ENCODE assay signal across 1 cellular context in the genomic region with DNA sequence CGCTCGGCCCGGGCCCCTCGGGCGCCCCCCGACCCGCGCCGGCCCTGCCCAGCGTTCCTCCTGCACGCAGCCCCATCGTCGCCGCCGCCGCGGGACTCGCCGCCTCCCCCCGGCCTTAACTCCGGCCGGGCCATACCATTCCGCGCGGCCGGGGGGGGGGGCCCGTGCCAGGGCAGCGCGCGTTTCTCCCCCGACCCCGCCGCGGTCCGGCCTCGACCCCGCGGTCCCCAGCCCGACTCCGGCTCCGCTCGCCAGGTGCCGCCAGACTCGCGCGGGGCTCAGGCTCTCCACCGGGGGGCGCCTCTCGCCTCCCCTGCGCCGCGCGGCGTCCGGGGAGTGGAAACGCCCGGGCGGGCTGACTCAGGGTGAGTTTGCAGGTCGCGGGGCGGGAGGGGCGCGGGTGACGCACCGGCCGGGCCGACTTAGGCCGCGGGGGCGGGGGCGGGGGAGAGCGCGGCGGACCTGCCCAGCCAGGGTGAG.
TF ChIP-seq lines count a peak whose summit lies in the region.

A gene (minus strand): TSS at position 91 of the 480 bp plus-strand sequence. CDS start 15 bp downstream, at position 76.

TF ChIP-seq in HEK293, 187 proteins besides CTCF, POLR2A, EP300 and RAD21 (continued from another document and continues in another):
- TF ChIP-seq, protein P1, sequence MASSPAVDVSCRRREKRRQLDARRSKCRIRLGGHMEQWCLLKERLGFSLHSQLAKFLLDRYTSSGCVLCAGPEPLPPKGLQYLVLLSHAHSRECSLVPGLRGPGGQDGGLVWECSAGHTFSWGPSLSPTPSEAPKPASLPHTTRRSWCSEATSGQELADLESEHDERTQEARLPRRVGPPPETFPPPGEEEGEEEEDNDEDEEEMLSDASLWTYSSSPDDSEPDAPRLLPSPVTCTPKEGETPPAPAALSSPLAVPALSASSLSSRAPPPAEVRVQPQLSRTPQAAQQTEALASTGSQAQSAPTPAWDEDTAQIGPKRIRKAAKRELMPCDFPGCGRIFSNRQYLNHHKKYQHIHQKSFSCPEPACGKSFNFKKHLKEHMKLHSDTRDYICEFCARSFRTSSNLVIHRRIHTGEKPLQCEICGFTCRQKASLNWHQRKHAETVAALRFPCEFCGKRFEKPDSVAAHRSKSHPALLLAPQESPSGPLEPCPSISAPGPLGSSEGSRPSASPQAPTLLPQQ (tag by site-specific recombination; IDR thresholded peaks at IDR 0.05): no peak; the same call in 1 of the 2 replicates
- TF ChIP-seq ZNF433 (tag by site-specific recombination; IDR thresholded peaks at IDR 0.05; ENCODE audit: low read depth) (no peak), ZNF558 (tag by site-specific recombination; IDR thresholded peaks at IDR 0.05) (no peak), ZNF184 (tag by site-specific recombination; IDR thresholded peaks at IDR 0.05) (peak; percentile 83), SALL2 (tag by site-specific recombination; IDR thresholded peaks at IDR 0.05; ENCODE audit: borderline replicate concordance) (no peak), ZNF221 (tag by site-specific recombination; IDR thresholded peaks at IDR 0.05; ENCODE audit: borderline replicate concordance) (no peak), ZNF157 (tag by site-specific recombination; IDR thresholded peaks at IDR 0.05) (no peak), GLIS1 (tag by site-specific recombination; IDR thresholded peaks at IDR 0.05) (no peak), BCL11B (tag by site-specific recombination; IDR thresholded peaks at IDR 0.05; ENCODE audit: low read depth) (no peak), ZNF202 (tag by site-specific recombination; IDR thresholded peaks at IDR 0.05; ENCODE audit: borderline replicate concordance) (no peak), KLF10 (tag by site-specific recombination; IDR thresholded peaks at IDR 0.05) (peak; percentile 60), ZNF843 (tag by site-specific recombination; IDR thresholded peaks at IDR 0.05) (no peak), ZIC2 (tag by site-specific recombination; IDR thresholded peaks at IDR 0.05) (no peak), BCL11A (tag by site-specific recombination; IDR thresholded peaks at IDR 0.05; ENCODE audit: low read depth) (no peak), ZSCAN30 (tag by site-specific recombination; IDR thresholded peaks at IDR 0.05) (peak; percentile 95), ZNF660 (tag by site-specific recombination; IDR thresholded peaks at IDR 0.05) (peak; percentile 96; the same call in 1 of the 2 replicates), ZNF366 (tag by site-specific recombination; conservative IDR thresholded peaks at IDR 0.05) (no peak), ZNF623 (tag by site-specific recombination; IDR thresholded peaks at IDR 0.05) (no peak), ZNF596 (tag by site-specific recombination; IDR thresholded peaks at IDR 0.05) (peak; percentile 5; the same call in 1 of the 2 replicates), KLF9 (tag by site-specific recombination; IDR thresholded peaks at IDR 0.05; ENCODE audit: low read depth) (no peak), ZFHX2 (tag by site-specific recombination; conservative IDR thresholded peaks at IDR 0.05) (no peak), WT1 (tag by site-specific recombination; IDR thresholded peaks at IDR 0.05) (no peak), ZNF19 (tag by site-specific recombination; IDR thresholded peaks at IDR 0.05; ENCODE audit: low read depth) (no peak), ZNF677 (tag by site-specific recombination; IDR thresholded peaks at IDR 0.05) (peak; percentile 45; the same call in 1 of the 2 replicates), IKZF3 (tag by site-specific recombination; IDR thresholded peaks at IDR 0.05) (peak; percentile 37; the same call in 1 of the 2 replicates), ZNF626 (tag by site-specific recombination; IDR thresholded peaks at IDR 0.05) (no peak), GLIS2 (tag by site-specific recombination; IDR thresholded peaks at IDR 0.05) (no peak), ZNF10 (tag by site-specific recombination; IDR thresholded peaks at IDR 0.05) (no peak), YY1 (tag by site-specific recombination; IDR thresholded peaks at IDR 0.05) (no peak)
- TF ChIP-seq, protein P2, sequence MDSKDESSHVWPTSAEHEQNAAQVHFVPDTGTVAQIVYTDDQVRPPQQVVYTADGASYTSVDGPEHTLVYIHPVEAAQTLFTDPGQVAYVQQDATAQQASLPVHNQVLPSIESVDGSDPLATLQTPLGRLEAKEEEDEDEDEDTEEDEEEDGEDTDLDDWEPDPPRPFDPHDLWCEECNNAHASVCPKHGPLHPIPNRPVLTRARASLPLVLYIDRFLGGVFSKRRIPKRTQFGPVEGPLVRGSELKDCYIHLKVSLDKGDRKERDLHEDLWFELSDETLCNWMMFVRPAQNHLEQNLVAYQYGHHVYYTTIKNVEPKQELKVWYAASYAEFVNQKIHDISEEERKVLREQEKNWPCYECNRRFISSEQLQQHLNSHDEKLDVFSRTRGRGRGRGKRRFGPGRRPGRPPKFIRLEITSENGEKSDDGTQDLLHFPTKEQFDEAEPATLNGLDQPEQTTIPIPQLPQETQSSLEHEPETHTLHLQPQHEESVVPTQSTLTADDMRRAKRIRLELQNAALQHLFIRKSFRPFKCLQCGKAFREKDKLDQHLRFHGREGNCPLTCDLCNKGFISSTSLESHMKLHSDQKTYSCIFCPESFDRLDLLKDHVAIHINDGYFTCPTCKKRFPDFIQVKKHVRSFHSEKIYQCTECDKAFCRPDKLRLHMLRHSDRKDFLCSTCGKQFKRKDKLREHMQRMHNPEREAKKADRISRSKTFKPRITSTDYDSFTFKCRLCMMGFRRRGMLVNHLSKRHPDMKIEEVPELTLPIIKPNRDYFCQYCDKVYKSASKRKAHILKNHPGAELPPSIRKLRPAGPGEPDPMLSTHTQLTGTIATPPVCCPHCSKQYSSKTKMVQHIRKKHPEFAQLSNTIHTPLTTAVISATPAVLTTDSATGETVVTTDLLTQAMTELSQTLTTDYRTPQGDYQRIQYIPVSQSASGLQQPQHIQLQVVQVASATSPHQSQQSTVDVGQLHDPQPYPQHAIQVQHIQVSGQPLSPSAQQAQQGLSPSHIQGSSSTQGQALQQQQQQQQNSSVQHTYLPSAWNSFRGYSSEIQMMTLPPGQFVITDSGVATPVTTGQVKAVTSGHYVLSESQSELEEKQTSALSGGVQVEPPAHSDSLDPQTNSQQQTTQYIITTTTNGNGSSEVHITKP (tag by site-specific recombination; IDR thresholded peaks at IDR 0.05): peak; percentile 92
- TF ChIP-seq, protein P3, sequence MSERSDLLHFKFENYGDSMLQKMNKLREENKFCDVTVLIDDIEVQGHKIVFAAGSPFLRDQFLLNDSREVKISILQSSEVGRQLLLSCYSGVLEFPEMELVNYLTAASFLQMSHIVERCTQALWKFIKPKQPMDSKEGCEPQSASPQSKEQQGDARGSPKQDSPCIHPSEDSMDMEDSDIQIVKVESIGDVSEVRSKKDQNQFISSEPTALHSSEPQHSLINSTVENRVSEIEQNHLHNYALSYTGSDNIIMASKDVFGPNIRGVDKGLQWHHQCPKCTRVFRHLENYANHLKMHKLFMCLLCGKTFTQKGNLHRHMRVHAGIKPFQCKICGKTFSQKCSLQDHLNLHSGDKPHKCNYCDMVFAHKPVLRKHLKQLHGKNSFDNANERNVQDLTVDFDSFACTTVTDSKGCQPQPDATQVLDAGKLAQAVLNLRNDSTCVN (tag by site-specific recombination; optimal IDR thresholded peaks at IDR 0.05): peak; percentile 43
- TF ChIP-seq, protein P4, sequence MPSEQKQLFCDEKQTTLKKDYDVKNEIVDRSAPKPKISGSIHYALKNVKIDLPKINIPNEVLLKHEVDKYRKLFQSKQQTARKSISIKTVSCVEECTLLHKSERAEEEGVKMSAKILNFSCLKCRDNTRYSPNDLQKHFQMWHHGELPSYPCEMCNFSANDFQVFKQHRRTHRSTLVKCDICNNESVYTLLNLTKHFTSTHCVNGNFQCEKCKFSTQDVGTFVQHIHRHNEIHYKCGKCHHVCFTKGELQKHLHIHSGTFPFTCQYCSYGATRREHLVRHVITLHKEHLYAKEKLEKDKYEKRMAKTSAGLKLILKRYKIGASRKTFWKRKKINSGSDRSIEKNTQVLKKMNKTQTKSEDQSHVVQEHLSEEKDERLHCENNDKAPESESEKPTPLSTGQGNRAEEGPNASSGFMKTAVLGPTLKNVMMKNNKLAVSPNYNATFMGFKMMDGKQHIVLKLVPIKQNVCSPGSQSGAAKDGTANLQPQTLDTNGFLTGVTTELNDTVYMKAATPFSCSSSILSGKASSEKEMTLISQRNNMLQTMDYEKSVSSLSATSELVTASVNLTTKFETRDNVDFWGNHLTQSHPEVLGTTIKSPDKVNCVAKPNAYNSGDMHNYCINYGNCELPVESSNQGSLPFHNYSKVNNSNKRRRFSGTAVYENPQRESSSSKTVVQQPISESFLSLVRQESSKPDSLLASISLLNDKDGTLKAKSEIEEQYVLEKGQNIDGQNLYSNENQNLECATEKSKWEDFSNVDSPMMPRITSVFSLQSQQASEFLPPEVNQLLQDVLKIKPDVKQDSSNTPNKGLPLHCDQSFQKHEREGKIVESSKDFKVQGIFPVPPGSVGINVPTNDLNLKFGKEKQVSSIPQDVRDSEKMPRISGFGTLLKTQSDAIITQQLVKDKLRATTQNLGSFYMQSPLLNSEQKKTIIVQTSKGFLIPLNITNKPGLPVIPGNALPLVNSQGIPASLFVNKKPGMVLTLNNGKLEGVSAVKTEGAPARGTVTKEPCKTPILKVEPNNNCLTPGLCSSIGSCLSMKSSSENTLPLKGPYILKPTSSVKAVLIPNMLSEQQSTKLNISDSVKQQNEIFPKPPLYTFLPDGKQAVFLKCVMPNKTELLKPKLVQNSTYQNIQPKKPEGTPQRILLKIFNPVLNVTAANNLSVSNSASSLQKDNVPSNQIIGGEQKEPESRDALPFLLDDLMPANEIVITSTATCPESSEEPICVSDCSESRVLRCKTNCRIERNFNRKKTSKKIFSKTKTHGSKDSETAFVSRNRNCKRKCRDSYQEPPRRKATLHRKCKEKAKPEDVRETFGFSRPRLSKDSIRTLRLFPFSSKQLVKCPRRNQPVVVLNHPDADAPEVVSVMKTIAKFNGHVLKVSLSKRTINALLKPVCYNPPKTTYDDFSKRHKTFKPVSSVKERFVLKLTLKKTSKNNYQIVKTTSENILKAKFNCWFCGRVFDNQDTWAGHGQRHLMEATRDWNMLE (tag by site-specific recombination; conservative IDR thresholded peaks at IDR 0.05; ENCODE audit: low read depth): no peak
- TF ChIP-seq, protein P5, sequence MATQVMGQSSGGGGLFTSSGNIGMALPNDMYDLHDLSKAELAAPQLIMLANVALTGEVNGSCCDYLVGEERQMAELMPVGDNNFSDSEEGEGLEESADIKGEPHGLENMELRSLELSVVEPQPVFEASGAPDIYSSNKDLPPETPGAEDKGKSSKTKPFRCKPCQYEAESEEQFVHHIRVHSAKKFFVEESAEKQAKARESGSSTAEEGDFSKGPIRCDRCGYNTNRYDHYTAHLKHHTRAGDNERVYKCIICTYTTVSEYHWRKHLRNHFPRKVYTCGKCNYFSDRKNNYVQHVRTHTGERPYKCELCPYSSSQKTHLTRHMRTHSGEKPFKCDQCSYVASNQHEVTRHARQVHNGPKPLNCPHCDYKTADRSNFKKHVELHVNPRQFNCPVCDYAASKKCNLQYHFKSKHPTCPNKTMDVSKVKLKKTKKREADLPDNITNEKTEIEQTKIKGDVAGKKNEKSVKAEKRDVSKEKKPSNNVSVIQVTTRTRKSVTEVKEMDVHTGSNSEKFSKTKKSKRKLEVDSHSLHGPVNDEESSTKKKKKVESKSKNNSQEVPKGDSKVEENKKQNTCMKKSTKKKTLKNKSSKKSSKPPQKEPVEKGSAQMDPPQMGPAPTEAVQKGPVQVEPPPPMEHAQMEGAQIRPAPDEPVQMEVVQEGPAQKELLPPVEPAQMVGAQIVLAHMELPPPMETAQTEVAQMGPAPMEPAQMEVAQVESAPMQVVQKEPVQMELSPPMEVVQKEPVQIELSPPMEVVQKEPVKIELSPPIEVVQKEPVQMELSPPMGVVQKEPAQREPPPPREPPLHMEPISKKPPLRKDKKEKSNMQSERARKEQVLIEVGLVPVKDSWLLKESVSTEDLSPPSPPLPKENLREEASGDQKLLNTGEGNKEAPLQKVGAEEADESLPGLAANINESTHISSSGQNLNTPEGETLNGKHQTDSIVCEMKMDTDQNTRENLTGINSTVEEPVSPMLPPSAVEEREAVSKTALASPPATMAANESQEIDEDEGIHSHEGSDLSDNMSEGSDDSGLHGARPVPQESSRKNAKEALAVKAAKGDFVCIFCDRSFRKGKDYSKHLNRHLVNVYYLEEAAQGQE (tag by site-specific recombination; IDR thresholded peaks at IDR 0.05): no peak
- TF ChIP-seq, protein P6, sequence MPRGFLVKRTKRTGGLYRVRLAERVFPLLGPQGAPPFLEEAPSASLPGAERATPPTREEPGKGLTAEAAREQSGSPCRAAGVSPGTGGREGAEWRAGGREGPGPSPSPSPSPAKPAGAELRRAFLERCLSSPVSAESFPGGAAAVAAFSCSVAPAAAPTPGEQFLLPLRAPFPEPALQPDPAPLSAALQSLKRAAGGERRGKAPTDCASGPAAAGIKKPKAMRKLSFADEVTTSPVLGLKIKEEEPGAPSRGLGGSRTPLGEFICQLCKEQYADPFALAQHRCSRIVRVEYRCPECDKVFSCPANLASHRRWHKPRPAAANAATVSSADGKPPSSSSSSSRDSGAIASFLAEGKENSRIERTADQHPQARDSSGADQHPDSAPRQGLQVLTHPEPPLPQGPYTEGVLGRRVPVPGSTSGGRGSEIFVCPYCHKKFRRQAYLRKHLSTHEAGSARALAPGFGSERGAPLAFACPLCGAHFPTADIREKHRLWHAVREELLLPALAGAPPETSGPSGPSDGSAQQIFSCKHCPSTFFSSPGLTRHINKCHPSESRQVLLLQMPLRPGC (tag by site-specific recombination; IDR thresholded peaks at IDR 0.05): no peak
- TF ChIP-seq, protein P7, sequence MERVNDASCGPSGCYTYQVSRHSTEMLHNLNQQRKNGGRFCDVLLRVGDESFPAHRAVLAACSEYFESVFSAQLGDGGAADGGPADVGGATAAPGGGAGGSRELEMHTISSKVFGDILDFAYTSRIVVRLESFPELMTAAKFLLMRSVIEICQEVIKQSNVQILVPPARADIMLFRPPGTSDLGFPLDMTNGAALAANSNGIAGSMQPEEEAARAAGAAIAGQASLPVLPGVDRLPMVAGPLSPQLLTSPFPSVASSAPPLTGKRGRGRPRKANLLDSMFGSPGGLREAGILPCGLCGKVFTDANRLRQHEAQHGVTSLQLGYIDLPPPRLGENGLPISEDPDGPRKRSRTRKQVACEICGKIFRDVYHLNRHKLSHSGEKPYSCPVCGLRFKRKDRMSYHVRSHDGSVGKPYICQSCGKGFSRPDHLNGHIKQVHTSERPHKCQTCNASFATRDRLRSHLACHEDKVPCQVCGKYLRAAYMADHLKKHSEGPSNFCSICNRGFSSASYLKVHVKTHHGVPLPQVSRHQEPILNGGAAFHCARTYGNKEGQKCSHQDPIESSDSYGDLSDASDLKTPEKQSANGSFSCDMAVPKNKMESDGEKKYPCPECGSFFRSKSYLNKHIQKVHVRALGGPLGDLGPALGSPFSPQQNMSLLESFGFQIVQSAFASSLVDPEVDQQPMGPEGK (tag by site-specific recombination; IDR thresholded peaks at IDR 0.05): no peak; the same call in 1 of the 2 replicates
- TF ChIP-seq, protein P8, sequence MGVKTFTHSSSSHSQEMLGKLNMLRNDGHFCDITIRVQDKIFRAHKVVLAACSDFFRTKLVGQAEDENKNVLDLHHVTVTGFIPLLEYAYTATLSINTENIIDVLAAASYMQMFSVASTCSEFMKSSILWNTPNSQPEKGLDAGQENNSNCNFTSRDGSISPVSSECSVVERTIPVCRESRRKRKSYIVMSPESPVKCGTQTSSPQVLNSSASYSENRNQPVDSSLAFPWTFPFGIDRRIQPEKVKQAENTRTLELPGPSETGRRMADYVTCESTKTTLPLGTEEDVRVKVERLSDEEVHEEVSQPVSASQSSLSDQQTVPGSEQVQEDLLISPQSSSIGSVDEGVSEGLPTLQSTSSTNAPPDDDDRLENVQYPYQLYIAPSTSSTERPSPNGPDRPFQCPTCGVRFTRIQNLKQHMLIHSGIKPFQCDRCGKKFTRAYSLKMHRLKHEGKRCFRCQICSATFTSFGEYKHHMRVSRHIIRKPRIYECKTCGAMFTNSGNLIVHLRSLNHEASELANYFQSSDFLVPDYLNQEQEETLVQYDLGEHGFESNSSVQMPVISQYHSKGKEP (tag by site-specific recombination; IDR thresholded peaks at IDR 0.05): 0 out of 2 replicates have a peak, but pooled peaks have one; percentile 38
